Comparison of ENCODE assay signal across 38 cellular contexts in genomic region chr2:224709276-224709675, GRCh38. TPM values are rescaled to one million over a fixed set of nuclear protein-coding genes. Genes with fewer than 3 reads are reported as not detected.
"Had no signal": no experiment of that assay in that cellular context is flagged by ENCODE, and none has a peak within 500 bp of the region (broad histone marks: within the 10 kb centered on the region; RNA-seq: fewer than 3 reads in every experiment).

No MANE protein-coding gene starts in this region.

- H3K9me3 ChIP-seq: ascending aorta had no signal

- ATAC-seq: activated CD8-positive, alpha-beta T cell treated with anti-CD3 and anti-CD28 coated beads for 36 hours; activated naive CD4-positive, alpha-beta T cell treated with anti-CD3 and anti-CD28 coated beads, Interleukin-2, amount 50 U/mL, for 72 hours; activated T-cell treated with anti-CD3 and anti-CD28 coated beads, Interleukin-2, amount 50 U/mL, for 4 hours; activated T-cell treated with anti-CD3 and anti-CD28 coated beads, Interleukin-2, amount 50 U/mL, for 72 hours; activated T-helper 17 cell treated with anti-CD3 and anti-CD28 coated beads, Interleukin-2, amount 50 U/mL, for 72 hours had no signal

- H3K27ac Mint-ChIP-seq: activated B cell treated with CpG ODN at 0.5 μM for 24 hours; activated CD4-positive, alpha-beta memory T cell treated with anti-CD3 and anti-CD28 coated beads for 36 hours; activated CD4-positive, alpha-beta T cell treated with anti-CD3 and anti-CD28 coated beads, Interleukin-2, amount 10 ng/mL, durations not matched to agents 24 days and 14 days; activated CD8-positive, alpha-beta T cell treated with anti-CD3 and anti-CD28 coated beads for 36 hours; activated naive CD4-positive, alpha-beta T cell treated with anti-CD3 and anti-CD28 coated beads for 36 hours; activated naive CD4-positive, alpha-beta T cell treated with anti-CD3 and anti-CD28 coated beads, Interleukin-2, amount 50 U/mL, for 72 hours; activated naive CD8-positive, alpha-beta T cell treated with anti-CD3 and anti-CD28 coated beads for 36 hours; activated T-cell treated with anti-CD3 and anti-CD28 coated beads, Interleukin-2, amount 50 U/mL, for 72 hours; activated T-helper 1 cell treated with anti-CD3 and anti-CD28 coated beads, Interleukin-12 subunit alpha, Interleukin-12 subunit beta, Interleukin-2, Interleukin-4 antibody, amounts not matched to agents 30 ng/mL and 10 ng/mL and 1 ng/mL, durations not matched to agents 14 hours and 24 hours and 36 hours; activated T-helper 17 cell treated with anti-CD3 and anti-CD28 coated beads, Interleukin-2, amount 50 U/mL, for 72 hours; brain; T-helper 2 cell treated with Interferon-gamma antibody and Interleukin-4, amounts not matched to agents 5 μg/mL and 100 μg/mL, for 36 hours had no signal

- DNase-seq: activated B cell treated with CpG ODN at 0.5 μM for 24 hours; activated CD4-positive, alpha-beta memory T cell treated with anti-CD3 and anti-CD28 coated beads for 36 hours; activated CD4-positive, alpha-beta T cell treated with anti-CD3 and anti-CD28 coated beads for 4 hours; activated CD4-positive, alpha-beta T cell treated with anti-CD3 and anti-CD28 coated beads, Interleukin-2, amount 10 ng/mL, durations not matched to agents 24 days and 14 days; activated CD4-positive, alpha-beta T cell treated with anti-CD3 and anti-CD28 coated beads, Interleukin-2, amount 50 U/mL, for 1 hour; activated CD4-positive, alpha-beta T cell treated with anti-CD3 and anti-CD28 coated beads, Interleukin-2, amount 50 U/mL, for 4 hours; activated CD4-positive, CD25-positive, alpha-beta regulatory T cell treated with anti-CD3 and anti-CD28 coated beads, Interleukin-2, amount 50 U/mL, for 72 hours; activated CD8-positive, alpha-beta memory T cell treated with anti-CD3 and anti-CD28 coated beads, Interleukin-2, amount 50 U/mL, for 4 hours; activated CD8-positive, alpha-beta T cell treated with anti-CD3 and anti-CD28 coated beads for 36 hours; activated effector memory CD4-positive, alpha-beta T cell treated with anti-CD3 and anti-CD28 coated beads, Interleukin-2, amount 50 U/mL, for 16 hours; activated gamma-delta T cell treated with Interleukin-2 at 50 U/mL for 16 hours; activated naive CD4-positive, alpha-beta T cell; activated naive CD4-positive, alpha-beta T cell treated with anti-CD3 and anti-CD28 coated beads for 36 hours; activated naive CD4-positive, alpha-beta T cell treated with anti-CD3 and anti-CD28 coated beads, Interleukin-2, amount 50 U/mL, for 16 hours; activated naive CD8-positive, alpha-beta T cell treated with anti-CD3 and anti-CD28 coated beads for 36 hours; activated T-cell treated with anti-CD3 and anti-CD28 coated beads for 4 hours; activated T-cell treated with anti-CD3 and anti-CD28 coated beads, Interleukin-2, amount 50 U/mL, for 1 hour; activated T-cell treated with anti-CD3 and anti-CD28 coated beads, Interleukin-2, amount 50 U/mL, for 4 hours; activated T-cell treated with anti-CD3 and anti-CD28 coated beads, Interleukin-2, amount 50 U/mL, for 72 hours; amygdala; anterior cingulate cortex; caudate nucleus; cerebellar nuclear complex; T-helper 2 cell; T-helper 9 cell had no signal

- H3K36me3 Mint-ChIP-seq: activated CD4-positive, alpha-beta memory T cell treated with anti-CD3 and anti-CD28 coated beads for 36 hours; activated naive CD8-positive, alpha-beta T cell treated with anti-CD3 and anti-CD28 coated beads for 36 hours; brain had no signal

- H3K4me3 ChIP-seq: ascending aorta, cardiac muscle cell had no signal

- H3K4me1 Mint-ChIP-seq: activated B cell treated with CpG ODN at 0.5 μM for 24 hours; activated CD4-positive, alpha-beta T cell treated with anti-CD3 and anti-CD28 coated beads, Interleukin-2, amount 10 ng/mL, durations not matched to agents 24 days and 14 days; activated naive CD8-positive, alpha-beta T cell treated with anti-CD3 and anti-CD28 coated beads for 36 hours; activated T-helper 17 cell treated with anti-CD3 and anti-CD28 coated beads, Interleukin-2, amount 50 U/mL, for 72 hours; central memory CD8-positive, alpha-beta T cell had no signal

- H3K4me3 Mint-ChIP-seq: activated B cell treated with CpG ODN at 0.5 μM for 24 hours; activated CD4-positive, alpha-beta memory T cell treated with anti-CD3 and anti-CD28 coated beads for 36 hours; activated CD4-positive, alpha-beta T cell treated with anti-CD3 and anti-CD28 coated beads, Interleukin-2, amount 10 ng/mL, durations not matched to agents 24 days and 14 days; activated CD8-positive, alpha-beta T cell treated with anti-CD3 and anti-CD28 coated beads for 36 hours; activated naive CD4-positive, alpha-beta T cell treated with anti-CD3 and anti-CD28 coated beads for 36 hours; activated naive CD8-positive, alpha-beta T cell treated with anti-CD3 and anti-CD28 coated beads for 36 hours; activated T-cell treated with anti-CD3 and anti-CD28 coated beads, Interleukin-2, amount 50 U/mL, for 4 hours; activated T-cell treated with anti-CD3 and anti-CD28 coated beads, Interleukin-2, amount 50 U/mL, for 72 hours; activated T-helper 1 cell treated with anti-CD3 and anti-CD28 coated beads, Interleukin-12 subunit alpha, Interleukin-12 subunit beta, Interleukin-2, Interleukin-4 antibody, amounts not matched to agents 30 ng/mL and 10 ng/mL and 1 ng/mL, durations not matched to agents 14 hours and 24 hours and 36 hours; activated T-helper 17 cell treated with anti-CD3 and anti-CD28 coated beads, Interleukin-2, amount 50 U/mL, for 72 hours; brain; central memory CD8-positive, alpha-beta T cell; T-helper 2 cell treated with Interferon-gamma antibody and Interleukin-4, amounts not matched to agents 5 μg/mL and 100 μg/mL, for 36 hours had no signal

- H3K27me3 Mint-ChIP-seq: activated B cell treated with CpG ODN at 0.5 μM for 24 hours had no signal

RNA-seq across cellular contexts. Expression of gene CCDC195, which starts 6.9 kb away (rescaled TPM):
- total RNA-seq: activated B cell treated with CpG ODN at 0.5 μM for 24 hours; activated CD4-positive, alpha-beta memory T cell treated with anti-CD3 and anti-CD28 coated beads for 36 hours; activated CD4-positive, alpha-beta T cell treated with anti-CD3 and anti-CD28 coated beads, Interleukin-2, amount 10 ng/mL, durations not matched to agents 24 days and 14 days; activated CD8-positive, alpha-beta memory T cell treated with anti-CD3 and anti-CD28 coated beads for 36 hours; activated CD8-positive, alpha-beta T cell treated with anti-CD3 and anti-CD28 coated beads for 36 hours; activated naive CD4-positive, alpha-beta T cell treated with anti-CD3 and anti-CD28 coated beads for 36 hours; activated naive CD4-positive, alpha-beta T cell treated with anti-CD3 and anti-CD28 coated beads, Interleukin-2, amount 50 U/mL, for 72 hours; activated naive CD8-positive, alpha-beta T cell treated with anti-CD3 and anti-CD28 coated beads for 36 hours; activated T-cell treated with anti-CD3 and anti-CD28 coated beads, Interleukin-2, amount 50 U/mL, for 4 hours; activated T-cell treated with anti-CD3 and anti-CD28 coated beads, Interleukin-2, amount 50 U/mL, for 72 hours; activated T-helper 1 cell treated with anti-CD3 and anti-CD28 coated beads, Interleukin-12 subunit alpha, Interleukin-12 subunit beta, Interleukin-2, Interleukin-4 antibody, amounts not matched to agents 30 ng/mL and 10 ng/mL and 1 ng/mL, durations not matched to agents 14 hours and 24 hours and 36 hours; activated T-helper 17 cell treated with anti-CD3 and anti-CD28 coated beads, Interleukin-2, amount 50 U/mL, for 72 hours; ascending aorta; bronchial epithelial cell; cardiac muscle cell; chondrocyte; T-helper 1 cell treated with Interleukin-12 subunit alpha and Interleukin-12 subunit beta and Interleukin-4 antibody, amounts not matched to agents 30 ng/mL and 1 ng/mL, for 36 hours had no signal
- polyA plus RNA-seq: adipose tissue, cardiac muscle cell had no signal
